ENCODE assay signal across 1 cellular context in the genomic region with DNA sequence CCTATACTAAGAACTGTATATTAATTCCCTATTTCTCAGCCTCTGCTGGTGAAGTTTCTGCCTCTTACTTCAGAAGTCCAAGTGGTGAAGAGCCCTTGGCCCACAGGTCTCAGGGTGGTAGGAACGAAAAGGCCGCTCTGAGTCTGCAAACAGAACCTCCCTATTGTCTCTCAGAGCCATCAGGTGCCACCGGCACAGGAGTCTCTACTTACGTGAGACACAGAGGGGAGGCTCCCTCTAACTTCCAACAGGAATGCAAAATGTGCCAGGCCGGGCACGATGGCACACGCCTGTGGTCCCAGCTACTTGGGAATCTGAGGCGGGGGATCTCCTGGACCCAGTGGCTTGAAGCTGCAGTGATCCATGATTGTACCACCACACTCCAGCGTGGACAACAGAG.
TF ChIP-seq lines count a peak whose summit lies in the region.

No MANE protein-coding gene starts in this region.

TF ChIP-seq in SK-N-SH treated with all-trans-retinoic acid at 6 μM for 48 hours, 23 proteins besides CTCF, POLR2A, EP300 and RAD21 (continued from another document):
- TF ChIP-seq, protein P1, sequence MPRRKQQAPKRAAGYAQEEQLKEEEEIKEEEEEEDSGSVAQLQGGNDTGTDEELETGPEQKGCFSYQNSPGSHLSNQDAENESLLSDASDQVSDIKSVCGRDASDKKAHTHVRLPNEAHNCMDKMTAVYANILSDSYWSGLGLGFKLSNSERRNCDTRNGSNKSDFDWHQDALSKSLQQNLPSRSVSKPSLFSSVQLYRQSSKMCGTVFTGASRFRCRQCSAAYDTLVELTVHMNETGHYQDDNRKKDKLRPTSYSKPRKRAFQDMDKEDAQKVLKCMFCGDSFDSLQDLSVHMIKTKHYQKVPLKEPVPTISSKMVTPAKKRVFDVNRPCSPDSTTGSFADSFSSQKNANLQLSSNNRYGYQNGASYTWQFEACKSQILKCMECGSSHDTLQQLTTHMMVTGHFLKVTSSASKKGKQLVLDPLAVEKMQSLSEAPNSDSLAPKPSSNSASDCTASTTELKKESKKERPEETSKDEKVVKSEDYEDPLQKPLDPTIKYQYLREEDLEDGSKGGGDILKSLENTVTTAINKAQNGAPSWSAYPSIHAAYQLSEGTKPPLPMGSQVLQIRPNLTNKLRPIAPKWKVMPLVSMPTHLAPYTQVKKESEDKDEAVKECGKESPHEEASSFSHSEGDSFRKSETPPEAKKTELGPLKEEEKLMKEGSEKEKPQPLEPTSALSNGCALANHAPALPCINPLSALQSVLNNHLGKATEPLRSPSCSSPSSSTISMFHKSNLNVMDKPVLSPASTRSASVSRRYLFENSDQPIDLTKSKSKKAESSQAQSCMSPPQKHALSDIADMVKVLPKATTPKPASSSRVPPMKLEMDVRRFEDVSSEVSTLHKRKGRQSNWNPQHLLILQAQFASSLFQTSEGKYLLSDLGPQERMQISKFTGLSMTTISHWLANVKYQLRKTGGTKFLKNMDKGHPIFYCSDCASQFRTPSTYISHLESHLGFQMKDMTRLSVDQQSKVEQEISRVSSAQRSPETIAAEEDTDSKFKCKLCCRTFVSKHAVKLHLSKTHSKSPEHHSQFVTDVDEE (CRISPR knock-in tag; IDR thresholded peaks at IDR 0.05): no peak
- no peak for TF ChIP-seq ZFP30 (CRISPR knock-in tag; IDR thresholded peaks at IDR 0.05)
